In genomic region chrX:20315140-20315539, GRCh38 we compare ENCODE assay signal across 11 cellular contexts. TPM values are rescaled to one million over a fixed set of nuclear protein-coding genes. Genes with fewer than 3 reads are reported as not detected.
DNase-seq lines count a peak whose midpoint lies in the region; ATAC-seq, FAIRE-seq and TF ChIP-seq lines count a peak whose summit lies in the region.
"Had no signal": no experiment of that assay in that cellular context is flagged by ENCODE, and none has a peak within 500 bp of the region (broad histone marks: within the 10 kb centered on the region; RNA-seq: fewer than 3 reads in every experiment).

No MANE protein-coding gene starts in this region.

- POLR2A ChIA-PET in CD8-positive, alpha-beta memory T cell (lab: Charles Lee): no interaction called here

- H3K36me3 Mint-ChIP-seq in astrocyte (ENCODE audit: low read depth, unreplicated experiment): no peaks in the 10 kb centered on the region
- no peaks in the 10 kb centered on the region for H3K36me3 Mint-ChIP-seq in CD8-positive, alpha-beta memory T cell

- no peaks in the 10 kb centered on the region for H3K4me1 ChIP-seq in astrocyte (ENCODE audit: insufficient read depth, low read length)
- no peaks in the 10 kb centered on the region for H3K4me1 ChIP-seq in CD8-positive, alpha-beta memory T cell (ENCODE audit: insufficient read depth, low read length)

- CTCF ChIA-PET in CD8-positive, alpha-beta memory T cell (lab: Charles Lee): no interaction called here

- no peaks in the 10 kb centered on the region for H4K20me1 ChIP-seq in astrocyte (ENCODE audit: insufficient read depth, low read length)

- H3K27ac ChIP-seq in astrocyte (ENCODE audit: low read depth, low read length): no peak overlapping the region
- H3K27ac ChIP-seq in CD8-positive, alpha-beta memory T cell (ENCODE audit: low read depth, low read length): no peak overlapping the region

- H3K4me2 ChIP-seq in astrocyte (ENCODE audit: low read length): no peak overlapping the region

- no peaks in the 10 kb centered on the region for H3K27me3 ChIP-seq in astrocyte (ENCODE audit: insufficient read depth, low read length)
- no peaks in the 10 kb centered on the region for H3K27me3 ChIP-seq in CD8-positive, alpha-beta memory T cell (ENCODE audit: insufficient read depth, low read length, poor library complexity, severe bottlenecking)

- H2AFZ ChIP-seq in astrocyte (ENCODE audit: low read depth, low read length): no peak overlapping the region

- H3K79me2 ChIP-seq in astrocyte (ENCODE audit: insufficient read depth, low read length): no peaks in the 10 kb centered on the region

- no peaks in the 10 kb centered on the region for H3K9me3 Mint-ChIP-seq in astrocyte (ENCODE audit: unreplicated experiment)
- H3K9me3 Mint-ChIP-seq in CD8-positive, alpha-beta memory T cell: peaks cover 0 to 2% (median 0%) of the 10 kb centered on the region in 5 donors

- ATAC-seq in GM21447 (IDR thresholded peaks at IDR 0.05; ENCODE audit: unreplicated experiment): peak; percentile 81
- ATAC-seq in HG03571 (IDR thresholded peaks at IDR 0.05; ENCODE audit: unreplicated experiment): peak; percentile 74
- ATAC-seq: K562 had no signal

- peak overlapping the region; percentile 4 for H3K27ac Mint-ChIP-seq in astrocyte (ENCODE audit: unreplicated experiment)
- peak overlapping the region in 2 of 8 donors; percentile 19 to 44 for H3K27ac Mint-ChIP-seq in CD8-positive, alpha-beta memory T cell

- no peak overlapping the region for H3K4me3 ChIP-seq in astrocyte (ENCODE audit: insufficient read depth, low read depth, low read length)
- H3K4me3 ChIP-seq in CD8-positive, alpha-beta memory T cell (ENCODE audit: low read length): no peak overlapping the region
- H3K4me3 ChIP-seq: K562 had no signal

- H3K27me3 Mint-ChIP-seq in astrocyte (ENCODE audit: low read depth, unreplicated experiment): peaks cover 3% of the 10 kb centered on the region
- H3K27me3 Mint-ChIP-seq in CD8-positive, alpha-beta memory T cell: no peaks in the 10 kb centered on the region

- H3K4me1 Mint-ChIP-seq in astrocyte (ENCODE audit: low read depth, unreplicated experiment): peaks cover 7% of the 10 kb centered on the region
- peaks cover 0 to 8% (median 8%) of the 10 kb centered on the region in 3 donors for H3K4me1 Mint-ChIP-seq in CD8-positive, alpha-beta memory T cell
- H3K4me1 Mint-ChIP-seq: neural crest cell had no signal

- H3K9me3 ChIP-seq in astrocyte (ENCODE audit: insufficient read depth, low read depth, low read length): no peaks in the 10 kb centered on the region
- H3K9me3 ChIP-seq in CD8-positive, alpha-beta memory T cell (ENCODE audit: low read length): no peaks in the 10 kb centered on the region

- no peaks in the 10 kb centered on the region for H3K36me3 ChIP-seq in astrocyte (ENCODE audit: insufficient read depth, low read length)
- H3K36me3 ChIP-seq in CD8-positive, alpha-beta memory T cell (ENCODE audit: insufficient read depth, low read length): no peaks in the 10 kb centered on the region

- no peak for TF ChIP-seq CTCF in astrocyte (IDR thresholded peaks at IDR 0.05; ENCODE audit: insufficient read depth, low read depth, low read length)

- H3K4me3 Mint-ChIP-seq in astrocyte (ENCODE audit: unreplicated experiment): no peak overlapping the region
- no peak overlapping the region for H3K4me3 Mint-ChIP-seq in CD8-positive, alpha-beta memory T cell
- H3K4me3 Mint-ChIP-seq: neural crest cell had no signal

- no peak overlapping the region for H3K9ac ChIP-seq in astrocyte (ENCODE audit: low read length)

- peak; percentile 36 for DNase-seq in DMS53 (lab: John Stamatoyannopoulos, UW)
- DNase-seq in astrocyte (ENCODE audit: low read depth): no peak
- no peak for DNase-seq in D341Med (ENCODE audit: low spot score)
- DNase-seq in DMS 273 (lab: John Stamatoyannopoulos, UW; ENCODE audit: unreplicated experiment): no peak
- no peak for DNase-seq in stimulated activated CD4-positive, alpha-beta T cell treated with anti-CD3 and anti-CD28 coated beads, Interleukin-4, amount 100 ng/mL, for 24 hours
- no peak for DNase-seq in CD8-positive, alpha-beta memory T cell

- FAIRE-seq in astrocyte (lab: Jason Lieb, UNC): no peak
- FAIRE-seq: endothelial cell of umbilical vein, K562 had no signal

RNA-seq across cellular contexts. Expression of gene RPS6KA3, which starts 48.4 kb away (rescaled TPM):
- total RNA-seq in astrocyte: 34.3 and 42.9 TPM in 2 replicates
- total RNA-seq in CD8-positive, alpha-beta memory T cell: 10 to 100 TPM; 70.1 to 72.7 TPM
- polyA plus RNA-seq in CD8-positive, alpha-beta memory T cell: 59.7 TPM
